In the genomic region with DNA sequence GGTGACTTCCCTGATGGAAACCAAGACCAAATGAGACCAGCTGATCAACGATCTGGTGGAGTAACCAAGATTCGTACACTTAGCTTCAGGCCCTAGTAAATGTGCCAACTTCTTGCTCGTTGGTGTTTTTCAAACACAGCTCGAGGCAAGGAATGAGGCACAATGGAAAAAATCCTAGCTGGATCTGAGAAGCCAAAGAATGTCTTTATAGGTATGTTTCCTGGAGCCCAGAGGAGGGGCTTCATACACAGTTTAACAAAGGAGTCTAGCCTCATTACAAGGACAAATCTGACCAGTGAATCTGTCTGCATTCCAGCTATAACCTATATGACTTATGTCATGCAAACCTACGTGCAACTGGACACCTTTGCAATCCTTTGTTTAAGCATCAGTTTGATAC, we compare ENCODE assay signal across 26 cellular contexts. TPM values are rescaled to one million over a fixed set of nuclear protein-coding genes. Genes with fewer than 3 reads are reported as not detected.
DNase-seq lines count a peak whose midpoint lies in the region; ATAC-seq and TF ChIP-seq lines count a peak whose summit lies in the region.
"Had no signal": no experiment of that assay in that cellular context is flagged by ENCODE, and none has a peak within 500 bp of the region (broad histone marks: within the 10 kb centered on the region; RNA-seq: fewer than 3 reads in every experiment).

No MANE protein-coding gene starts in this region.

- H3K36me3 Mint-ChIP-seq in GM23338 (ENCODE audit: low read depth) (no peaks in the 10 kb centered on the region), neural progenitor cell (no peaks in the 10 kb centered on the region)
- H3K36me3 Mint-ChIP-seq in activated T-helper 1 cell treated with anti-CD3 and anti-CD28 coated beads, Interleukin-12 subunit alpha, Interleukin-12 subunit beta, Interleukin-2, Interleukin-4 antibody, amounts not matched to agents 30 ng/mL and 10 ng/mL and 1 ng/mL, durations not matched to agents 14 hours and 24 hours and 36 hours (ENCODE audit: low read depth) = no peaks in the 10 kb centered on the region
- no peaks in the 10 kb centered on the region for H3K36me3 Mint-ChIP-seq in activated T-helper 17 cell treated with anti-CD3 and anti-CD28 coated beads, Interleukin-2, amount 50 U/mL, for 72 hours (ENCODE audit: low read depth)
- H3K36me3 Mint-ChIP-seq: IgD-negative memory B cell had no signal

- H3K4me2 ChIP-seq in GM23338 (no peak overlapping the region), neural progenitor cell (no peak overlapping the region)
- H3K4me2 ChIP-seq: KMS-11 had no signal

- H3K4me1 Mint-ChIP-seq in GM23338 = peaks cover 20% of the 10 kb centered on the region
- peaks cover 11% of the 10 kb centered on the region for H3K4me1 Mint-ChIP-seq in neural progenitor cell
- no peaks in the 10 kb centered on the region for H3K4me1 Mint-ChIP-seq in activated T-helper 1 cell treated with anti-CD3 and anti-CD28 coated beads, Interleukin-12 subunit alpha, Interleukin-12 subunit beta, Interleukin-2, Interleukin-4 antibody, amounts not matched to agents 30 ng/mL and 10 ng/mL and 1 ng/mL, durations not matched to agents 14 hours and 24 hours and 36 hours (ENCODE audit: low read depth)
- H3K4me1 Mint-ChIP-seq in activated T-helper 17 cell treated with anti-CD3 and anti-CD28 coated beads, Interleukin-2, amount 50 U/mL, for 72 hours = no peaks in the 10 kb centered on the region
- H3K4me1 Mint-ChIP-seq: IgD-negative memory B cell had no signal

- H3K4me3 ChIP-seq in GM23338 = no peak overlapping the region
- no peak overlapping the region for H3K4me3 ChIP-seq in neural progenitor cell
- H3K4me3 ChIP-seq: SK-N-MC had no signal

- TF ChIP-seq CTCF in GM23338 (conservative IDR thresholded peaks at IDR 0.05; ENCODE audit: low read depth in 2 of 2) = no peak
- TF ChIP-seq CTCF in neural progenitor cell (IDR thresholded peaks at IDR 0.05) = no peak

- H3K9me3 Mint-ChIP-seq in GM23338 (no peaks in the 10 kb centered on the region), neural progenitor cell (no peaks in the 10 kb centered on the region)
- no peaks in the 10 kb centered on the region for H3K9me3 Mint-ChIP-seq in activated T-helper 1 cell treated with anti-CD3 and anti-CD28 coated beads, Interleukin-12 subunit alpha, Interleukin-12 subunit beta, Interleukin-2, Interleukin-4 antibody, amounts not matched to agents 30 ng/mL and 10 ng/mL and 1 ng/mL, durations not matched to agents 14 hours and 24 hours and 36 hours
- no peaks in the 10 kb centered on the region for H3K9me3 Mint-ChIP-seq in activated T-helper 17 cell treated with anti-CD3 and anti-CD28 coated beads, Interleukin-2, amount 50 U/mL, for 72 hours
- H3K9me3 Mint-ChIP-seq: H9, IgD-negative memory B cell had no signal

- no peaks in the 10 kb centered on the region for H3K9me2 ChIP-seq in GM23338 (ENCODE audit: insufficient read depth)

- H3K9ac ChIP-seq in neural progenitor cell = no peak overlapping the region
- H3K9ac ChIP-seq: KMS-11 had no signal

- no peaks in the 10 kb centered on the region for H3K27me3 Mint-ChIP-seq in GM23338 (ENCODE audit: insufficient read depth, low read depth, poor library complexity)
- no peaks in the 10 kb centered on the region for H3K27me3 Mint-ChIP-seq in neural progenitor cell (ENCODE audit: insufficient read depth, low read depth)
- peaks cover 8% of the 10 kb centered on the region for H3K27me3 Mint-ChIP-seq in activated T-helper 1 cell treated with anti-CD3 and anti-CD28 coated beads, Interleukin-12 subunit alpha, Interleukin-12 subunit beta, Interleukin-2, Interleukin-4 antibody, amounts not matched to agents 30 ng/mL and 10 ng/mL and 1 ng/mL, durations not matched to agents 14 hours and 24 hours and 36 hours (ENCODE audit: insufficient read depth)
- no peaks in the 10 kb centered on the region for H3K27me3 Mint-ChIP-seq in activated T-helper 17 cell treated with anti-CD3 and anti-CD28 coated beads, Interleukin-2, amount 50 U/mL, for 72 hours
- H3K27me3 Mint-ChIP-seq: IgD-negative memory B cell had no signal

- H3K36me3 ChIP-seq in GM23338 (ENCODE audit: insufficient read depth) (no peaks in the 10 kb centered on the region), neural progenitor cell (no peaks in the 10 kb centered on the region)

- DNase-seq in GM23338 (ENCODE audit: low spot score) (no peak), astrocyte of the hippocampus (ENCODE audit: low read depth, low spot score) (peak; percentile 37), epithelial cell of prostate (ENCODE audit: low read depth, low spot score) (no peak), neural progenitor cell (ENCODE audit: low spot score) (no peak)
- no peak for DNase-seq in activated T-helper 1 cell treated with anti-CD3 and anti-CD28 coated beads, Interleukin-12 subunit alpha, Interleukin-12 subunit beta, Interleukin-2, Interleukin-4 antibody, amounts not matched to agents 30 ng/mL and 10 ng/mL and 1 ng/mL, durations not matched to agents 14 hours and 24 hours and 36 hours (ENCODE audit: low spot score)
- DNase-seq: 8988T, Calu3, DMS79 treated with DMSO at 0.1 percent for 48 hours, GF-D8, H9, NCI-H1092, NCI-H1417 treated with DMSO at 0.1 percent for 48 hours, NCI-H187, NCI-H2081 treated with DMSO at 0.1 percent for 48 hours, NCI-H2171, NCI-H226, NCI-H510A, NCI-H69, SIG-M5 had no signal

- H3F3A ChIP-seq in GM23338 (replicated peaks; ENCODE audit: low read depth) (no peaks in the 10 kb centered on the region), neural progenitor cell (ENCODE audit: low read depth) (peaks cover 18% of the 10 kb centered on the region)

- peaks cover 20% of the 10 kb centered on the region for H3K4me1 ChIP-seq in GM23338 (ENCODE audit: insufficient read depth)
- H3K4me1 ChIP-seq in neural progenitor cell = peaks cover 36% of the 10 kb centered on the region

- H3K27me3 ChIP-seq in GM23338 (ENCODE audit: insufficient read depth) (no peaks in the 10 kb centered on the region), neural progenitor cell (no peaks in the 10 kb centered on the region)

- no peak for TF ChIP-seq POLR2A in GM18505 (IDR thresholded peaks at IDR 0.05; ENCODE audit: borderline replicate concordance, extremely low read depth, insufficient read depth, insufficient read length)

- H2AFZ ChIP-seq in GM23338 = peak overlapping the region; percentile 78; the same call in 1 of the 2 replicates
- peak overlapping the region; percentile 39 for H2AFZ ChIP-seq in neural progenitor cell (replicated peaks)

- no peak overlapping the region for H3K4me3 Mint-ChIP-seq in GM23338
- no peak overlapping the region for H3K4me3 Mint-ChIP-seq in neural progenitor cell
- H3K4me3 Mint-ChIP-seq in activated T-helper 1 cell treated with anti-CD3 and anti-CD28 coated beads, Interleukin-12 subunit alpha, Interleukin-12 subunit beta, Interleukin-2, Interleukin-4 antibody, amounts not matched to agents 30 ng/mL and 10 ng/mL and 1 ng/mL, durations not matched to agents 14 hours and 24 hours and 36 hours = no peak overlapping the region
- no peak overlapping the region for H3K4me3 Mint-ChIP-seq in activated T-helper 17 cell treated with anti-CD3 and anti-CD28 coated beads, Interleukin-2, amount 50 U/mL, for 72 hours
- H3K4me3 Mint-ChIP-seq: H9, IgD-negative memory B cell had no signal

- H3K27ac ChIP-seq in GM23338 (ENCODE audit: low read depth) (no peak overlapping the region), epithelial cell of prostate (peak overlapping the region; percentile 85), neural progenitor cell (no peak overlapping the region)
- H3K27ac ChIP-seq: KMS-11, SK-N-MC had no signal

- H4K20me1 ChIP-seq in GM23338 (replicated peaks; ENCODE audit: insufficient read depth) = no peaks in the 10 kb centered on the region
- no peaks in the 10 kb centered on the region for H4K20me1 ChIP-seq in neural progenitor cell (ENCODE audit: low read depth)

- H3K27ac Mint-ChIP-seq in GM23338 = no peak overlapping the region
- H3K27ac Mint-ChIP-seq in neural progenitor cell = no peak overlapping the region
- no peak overlapping the region for H3K27ac Mint-ChIP-seq in activated T-helper 1 cell treated with anti-CD3 and anti-CD28 coated beads, Interleukin-12 subunit alpha, Interleukin-12 subunit beta, Interleukin-2, Interleukin-4 antibody, amounts not matched to agents 30 ng/mL and 10 ng/mL and 1 ng/mL, durations not matched to agents 14 hours and 24 hours and 36 hours
- no peak overlapping the region for H3K27ac Mint-ChIP-seq in activated T-helper 17 cell treated with anti-CD3 and anti-CD28 coated beads, Interleukin-2, amount 50 U/mL, for 72 hours
- H3K27ac Mint-ChIP-seq: H9, IgD-negative memory B cell had no signal

- ATAC-seq in GM23338 (no peak), HG03039 (IDR thresholded peaks at IDR 0.05; ENCODE audit: unreplicated experiment) (no peak), GM18505 (IDR thresholded peaks at IDR 0.05; ENCODE audit: unreplicated experiment) (no peak)
- no peak for ATAC-seq in activated T-helper 17 cell treated with anti-CD3 and anti-CD28 coated beads, Interleukin-2, amount 50 U/mL, for 72 hours (replicated peaks)
- ATAC-seq: Panc1 had no signal

- intact Hi-C loops in activated T-helper 1 cell treated with anti-CD3 and anti-CD28 coated beads, Interleukin-12 subunit alpha, Interleukin-12 subunit beta, Interleukin-2, Interleukin-4 antibody, amounts not matched to agents 30 ng/mL and 10 ng/mL and 1 ng/mL, durations not matched to agents 14 hours and 24 hours and 36 hours (cut with micrococcal nuclease) = no loop called here

- no peaks in the 10 kb centered on the region for H3K79me2 ChIP-seq in GM23338 (replicated peaks; ENCODE audit: insufficient read depth)
- H3K79me2 ChIP-seq in neural progenitor cell (ENCODE audit: low read depth) = no peaks in the 10 kb centered on the region

- no peaks in the 10 kb centered on the region for H3K9me3 ChIP-seq in neural progenitor cell (ENCODE audit: low read depth)

TF ChIP-seq in GM23338, 12 proteins besides CTCF, POLR2A, EP300 and RAD21 (continues in another document):
- TF ChIP-seq EZH2phosphoT487 (IDR thresholded peaks at IDR 0.05; ENCODE audit: unreplicated experiment) = no peak

RNA-seq across cellular contexts. Expression of a gene that starts 3.7 kb away (rescaled TPM):
- total RNA-seq in GM23338 (2014; rRNA removed; shearing (Covaris generic)) = 0.04 and 1.3 TPM in 2 replicates
- 0.64 and 1.1 TPM in 2 replicates for polyA plus RNA-seq in GM23338 (2016; fragmentation: Nextera tagmentation; extraction: Ambion mirVana)
- 1.5 and 2.3 TPM in 2 replicates for total RNA-seq in neural progenitor cell (ENCODE audit: low replicate concordance)
- not detected in 2 replicates for total RNA-seq in activated T-helper 1 cell treated with anti-CD3 and anti-CD28 coated beads, Interleukin-12 subunit alpha, Interleukin-12 subunit beta, Interleukin-2, Interleukin-4 antibody, amounts not matched to agents 30 ng/mL and 10 ng/mL and 1 ng/mL, durations not matched to agents 14 hours and 24 hours and 36 hours
- total RNA-seq in activated T-helper 17 cell treated with anti-CD3 and anti-CD28 coated beads, Interleukin-2, amount 50 U/mL, for 72 hours = not detected
- polyA plus RNA-seq: IgD-negative memory B cell had no signal

RNA-seq across cellular contexts. Expression of a gene that starts 40.0 kb away (rescaled TPM):
- total RNA-seq in GM23338 (2014; rRNA removed; shearing (Covaris generic)) = 8.3 and 8.8 TPM in 2 replicates
- 10.1 and 13.0 TPM in 2 replicates for polyA plus RNA-seq in GM23338 (2016; fragmentation: Nextera tagmentation; extraction: Ambion mirVana)
- total RNA-seq in neural progenitor cell (ENCODE audit: low replicate concordance) = 15.5 and 18.2 TPM in 2 replicates
- 13.8 and 14.0 TPM in 2 replicates for total RNA-seq in activated T-helper 1 cell treated with anti-CD3 and anti-CD28 coated beads, Interleukin-12 subunit alpha, Interleukin-12 subunit beta, Interleukin-2, Interleukin-4 antibody, amounts not matched to agents 30 ng/mL and 10 ng/mL and 1 ng/mL, durations not matched to agents 14 hours and 24 hours and 36 hours
- 10 to 100 TPM; 12.4 to 14.3 TPM for total RNA-seq in activated T-helper 17 cell treated with anti-CD3 and anti-CD28 coated beads, Interleukin-2, amount 50 U/mL, for 72 hours
